In genomic region chr20:17682103-17682888, GRCh38 we compare ENCODE assay signal across 8 cellular contexts. TPM values are rescaled to one million over a fixed set of nuclear protein-coding genes. Genes with fewer than 3 reads are reported as not detected.
DNase-seq lines count a peak whose midpoint lies in the region; ATAC-seq and TF ChIP-seq lines count a peak whose summit lies in the region.

TSS of gene RRBP1 (minus strand) at chr20:17682242. CDS start at chr20:17660507, 21,735 bp downstream.

- peak; percentile 98 for DNase-seq in EL
- DNase-seq in GM23338 (ENCODE audit: low spot score) = peak; percentile 96
- DNase-seq in LHCN-M2 (ENCODE audit: low read depth) = peak; percentile 97
- DNase-seq in RPMI7951 (ENCODE audit: low read depth) = peak; percentile 99
- peak; percentile 91 to 96 for DNase-seq in activated T-helper 1 cell treated with anti-CD3 and anti-CD28 coated beads, Interleukin-2, amount 50 U/mL, for 16 hours (ENCODE audit: low read depth in 1 of 2, low spot score in 1 of 2)
- peak; percentile 99 for DNase-seq in fibroblast of gingiva (ENCODE audit: low read depth)
- DNase-seq in naive thymus-derived CD4-positive, alpha-beta T cell = peak; percentile 89 to 97 (median 97)
- peak; percentile 97 for DNase-seq in stimulated activated naive B cell treated with anti-CD40 and anti-IgM and Interleukin-4, amounts not matched to agents 10 μg/mL and 1 μg/mL and 100 μg/mL, for 72 hours

- peaks cover 36% of the 10 kb centered on the region for H3K79me2 ChIP-seq in GM23338 (replicated peaks; ENCODE audit: insufficient read depth)

- peak; percentile 90 for ATAC-seq in GM23338
- ATAC-seq in naive thymus-derived CD4-positive, alpha-beta T cell = peak; percentile 94
- ATAC-seq in stimulated activated naive B cell treated with anti-CD40 and anti-IgM and Interleukin-4, amounts not matched to agents 10 μg/mL and 1 μg/mL and 100 μg/mL, for 72 hours (replicated peaks) = peak; percentile 91 to 92

- H3K4me1 ChIP-seq in GM23338 (ENCODE audit: insufficient read depth) = peaks cover 24% of the 10 kb centered on the region
- H3K4me1 ChIP-seq in naive thymus-derived CD4-positive, alpha-beta T cell (ENCODE audit: control insufficient read depth in 2 of 2, insufficient read depth in 2 of 2, low read length in 2 of 2) = peaks cover 0 to 18% of the 10 kb centered on the region in 2 donors

- H3K9me2 ChIP-seq in GM23338 (ENCODE audit: insufficient read depth) = no peaks in the 10 kb centered on the region

- intact Hi-C loops in naive thymus-derived CD4-positive, alpha-beta T cell (cut with micrococcal nuclease) = loop anchor here (1.0 to 10.0 kb wide), 21 partner anchors 70 to 1113 kb away; partner anchors contain the start of genes BFSP1 (in 2 of the 2), DSTN (in 2 of the 2), KAT14 (in 2 of the 2) and PET117 (in 2 of the 2)

- peaks cover 30% of the 10 kb centered on the region for H4K20me1 ChIP-seq in GM23338 (replicated peaks; ENCODE audit: insufficient read depth)

- H3K4me2 ChIP-seq in GM23338 = peak within 1 kb of the TSS; percentile 76

- TF ChIP-seq CTCF in GM23338 (conservative IDR thresholded peaks at IDR 0.05; ENCODE audit: low read depth in 2 of 2) = peak; percentile 65 to 87

- 0 out of 2 replicates have a peak, but pooled peaks cover 4% of the 10 kb centered on the region for H3F3A ChIP-seq in GM23338 (replicated peaks; ENCODE audit: low read depth)

- peaks cover 32% of the 10 kb centered on the region for H3K4me1 Mint-ChIP-seq in GM23338
- peaks cover 20 to 26% (median 24%) of the 10 kb centered on the region in 7 donors for H3K4me1 Mint-ChIP-seq in naive thymus-derived CD4-positive, alpha-beta T cell
- peaks cover 17 to 25% of the 10 kb centered on the region in 2 donors for H3K4me1 Mint-ChIP-seq in stimulated activated naive B cell treated with anti-CD40 and anti-IgM and Interleukin-4, amounts not matched to agents 10 μg/mL and 1 μg/mL and 100 μg/mL, for 72 hours

- H3K4me3 ChIP-seq in GM23338 = peak within 1 kb of the TSS; percentile 67
- peak within 1 kb of the TSS; percentile 80 for H3K4me3 ChIP-seq in naive thymus-derived CD4-positive, alpha-beta T cell (ENCODE audit: low read length)

- peak within 1 kb of the TSS; percentile 78 for H3K27ac Mint-ChIP-seq in GM23338
- H3K27ac Mint-ChIP-seq in naive thymus-derived CD4-positive, alpha-beta T cell = peak within 1 kb of the TSS; percentile 71 to 92 (median 86)
- H3K27ac Mint-ChIP-seq in stimulated activated naive B cell treated with anti-CD40 and anti-IgM and Interleukin-4, amounts not matched to agents 10 μg/mL and 1 μg/mL and 100 μg/mL, for 72 hours = peak within 1 kb of the TSS; percentile 93

- H3K27me3 Mint-ChIP-seq in GM23338 (ENCODE audit: insufficient read depth, low read depth, poor library complexity) = peaks cover 12% of the 10 kb centered on the region
- peaks cover 22 to 42% (median 33%) of the 10 kb centered on the region in 5 donors for H3K27me3 Mint-ChIP-seq in naive thymus-derived CD4-positive, alpha-beta T cell
- H3K27me3 Mint-ChIP-seq in stimulated activated naive B cell treated with anti-CD40 and anti-IgM and Interleukin-4, amounts not matched to agents 10 μg/mL and 1 μg/mL and 100 μg/mL, for 72 hours = peaks cover 18 to 26% of the 10 kb centered on the region in 2 donors

- POLR2A ChIA-PET in naive thymus-derived CD4-positive, alpha-beta T cell (lab: Charles Lee) = interaction anchor here (0.8 to 2.1 kb wide), 10 partner anchors 72 to 885 kb away, joined by 3 to 16 read pairs (median 4); partner anchors contain the start of genes DSTN, KAT14, MGME1 and PET117

- H3K36me3 ChIP-seq in GM23338 (ENCODE audit: insufficient read depth) = 0 out of 2 replicates have a peak, but pooled peaks cover 4% of the 10 kb centered on the region
- H3K36me3 ChIP-seq in naive thymus-derived CD4-positive, alpha-beta T cell (ENCODE audit: control insufficient read depth in 2 of 3, insufficient read depth in 3 of 3, low read length in 3 of 3) = no peaks in the 10 kb centered on the region

- H3K9me3 ChIP-seq in naive thymus-derived CD4-positive, alpha-beta T cell (ENCODE audit: control insufficient read depth in 2 of 3, low read length in 3 of 3) = no peaks in the 10 kb centered on the region

- CTCF ChIA-PET in naive thymus-derived CD4-positive, alpha-beta T cell (lab: Charles Lee) = interaction anchor here (0.6 to 2.7 kb wide), 16 partner anchors 9 to 606 kb away, joined by 3 to 13 read pairs (median 4); partner anchors contain the start of genes DSTN, MGME1, SNX5 and ZNF133

- peak within 1 kb of the TSS; percentile 57; the same call in 1 of the 2 replicates for H2AFZ ChIP-seq in GM23338

- H3K36me3 Mint-ChIP-seq in GM23338 (ENCODE audit: low read depth) = peaks cover 25% of the 10 kb centered on the region
- H3K36me3 Mint-ChIP-seq in naive thymus-derived CD4-positive, alpha-beta T cell = peaks cover 0 to 10% (median 0%) of the 10 kb centered on the region in 5 donors
- peaks cover 12 to 16% of the 10 kb centered on the region in 2 donors for H3K36me3 Mint-ChIP-seq in stimulated activated naive B cell treated with anti-CD40 and anti-IgM and Interleukin-4, amounts not matched to agents 10 μg/mL and 1 μg/mL and 100 μg/mL, for 72 hours

- H3K27me3 ChIP-seq in GM23338 (ENCODE audit: insufficient read depth) = no peaks in the 10 kb centered on the region
- peaks cover 0 to 4% of the 10 kb centered on the region in 2 donors for H3K27me3 ChIP-seq in naive thymus-derived CD4-positive, alpha-beta T cell (ENCODE audit: control insufficient read depth in 2 of 2, insufficient read depth in 2 of 2, low read length in 2 of 2)

- H3K27ac ChIP-seq in GM23338 (ENCODE audit: low read depth) = peak within 1 kb of the TSS; percentile 61
- peak within 1 kb of the TSS; percentile 74 for H3K27ac ChIP-seq in naive thymus-derived CD4-positive, alpha-beta T cell (ENCODE audit: low read depth, low read length)

- H3K4me3 Mint-ChIP-seq in GM23338 = peak within 1 kb of the TSS; percentile 82
- H3K4me3 Mint-ChIP-seq in naive thymus-derived CD4-positive, alpha-beta T cell = peak within 1 kb of the TSS; percentile 86 to 93 (median 90)
- H3K4me3 Mint-ChIP-seq in stimulated activated naive B cell treated with anti-CD40 and anti-IgM and Interleukin-4, amounts not matched to agents 10 μg/mL and 1 μg/mL and 100 μg/mL, for 72 hours = peak within 1 kb of the TSS; percentile 90

- peaks cover 9% of the 10 kb centered on the region; the same call in 1 of the 3 replicates for H3K9me3 Mint-ChIP-seq in GM23338
- peaks cover 0 to 2% (median 0%) of the 10 kb centered on the region in 11 donors for H3K9me3 Mint-ChIP-seq in naive thymus-derived CD4-positive, alpha-beta T cell
- peaks cover 5% of the 10 kb centered on the region in 2 donors for H3K9me3 Mint-ChIP-seq in stimulated activated naive B cell treated with anti-CD40 and anti-IgM and Interleukin-4, amounts not matched to agents 10 μg/mL and 1 μg/mL and 100 μg/mL, for 72 hours

TF ChIP-seq in GM23338, 12 proteins besides CTCF, POLR2A, EP300 and RAD21 (continues in another document):
- TF ChIP-seq JUNB (IDR thresholded peaks at IDR 0.05; ENCODE audit: unreplicated experiment) = no peak
- no peak for TF ChIP-seq NANOG (IDR thresholded peaks at IDR 0.05; ENCODE audit: borderline replicate concordance)
- TF ChIP-seq ZNF114 (CRISPR knock-in tag; IDR thresholded peaks at IDR 0.05) = 0 out of 2 replicates have a peak, but pooled peaks have one; percentile 25
- peak; percentile 83 for TF ChIP-seq POLR2AphosphoS5 (IDR thresholded peaks at IDR 0.05; ENCODE audit: low read depth)
- TF ChIP-seq CREB1 (CRISPR knock-in tag; IDR thresholded peaks at IDR 0.05; ENCODE audit: low read depth) = peak; percentile 14; the same call in 1 of the 2 replicates
- TF ChIP-seq, protein P1, sequence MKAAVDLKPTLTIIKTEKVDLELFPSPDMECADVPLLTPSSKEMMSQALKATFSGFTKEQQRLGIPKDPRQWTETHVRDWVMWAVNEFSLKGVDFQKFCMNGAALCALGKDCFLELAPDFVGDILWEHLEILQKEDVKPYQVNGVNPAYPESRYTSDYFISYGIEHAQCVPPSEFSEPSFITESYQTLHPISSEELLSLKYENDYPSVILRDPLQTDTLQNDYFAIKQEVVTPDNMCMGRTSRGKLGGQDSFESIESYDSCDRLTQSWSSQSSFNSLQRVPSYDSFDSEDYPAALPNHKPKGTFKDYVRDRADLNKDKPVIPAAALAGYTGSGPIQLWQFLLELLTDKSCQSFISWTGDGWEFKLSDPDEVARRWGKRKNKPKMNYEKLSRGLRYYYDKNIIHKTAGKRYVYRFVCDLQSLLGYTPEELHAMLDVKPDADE (IDR thresholded peaks at IDR 0.05) = no peak
- TF ChIP-seq EZH2phosphoT487 (IDR thresholded peaks at IDR 0.05; ENCODE audit: unreplicated experiment) = no peak
- TF ChIP-seq EZH2 (IDR thresholded peaks at IDR 0.05; ENCODE audit: low read depth, unreplicated experiment) = no peak

RNA-seq across cellular contexts. Expression of gene RRBP1, which starts in this region (rescaled TPM):
- total RNA-seq in GM23338 (2014; rRNA removed; shearing (Covaris generic)) = 105 and 109 TPM in 2 replicates
- 113 and 125 TPM in 2 replicates for polyA plus RNA-seq in GM23338 (2016; fragmentation: Nextera tagmentation; extraction: Ambion mirVana)
- total RNA-seq in LHCN-M2 (2014; rRNA removed) = 154 and 160 TPM in 2 replicates
- polyA plus RNA-seq in LHCN-M2 (2012) = 139 TPM
- total RNA-seq in RPMI7951 (2014; rRNA removed; shearing (Covaris generic)) = 86.9 and 116 TPM in 2 replicates
- total RNA-seq in naive thymus-derived CD4-positive, alpha-beta T cell = 10 to 100 TPM; 27.8 to 73.9 (median 29.1) TPM
- polyA plus RNA-seq in naive thymus-derived CD4-positive, alpha-beta T cell = 10 to 100 TPM in 1 of 2 donors, 1 to 10 TPM in 1; 4.1 to 11.1 TPM

Comparison
In these comparisons a context has a peak if more than half of its experiments do, and no peak if none do; other contexts are left out.
1. Peak in every context shown above with its lines: DNase-seq, ATAC-seq, H3K4me3 ChIP-seq and H3K27ac ChIP-seq.